Comparison of ENCODE assay signal across 15 cellular contexts in the genomic region with DNA sequence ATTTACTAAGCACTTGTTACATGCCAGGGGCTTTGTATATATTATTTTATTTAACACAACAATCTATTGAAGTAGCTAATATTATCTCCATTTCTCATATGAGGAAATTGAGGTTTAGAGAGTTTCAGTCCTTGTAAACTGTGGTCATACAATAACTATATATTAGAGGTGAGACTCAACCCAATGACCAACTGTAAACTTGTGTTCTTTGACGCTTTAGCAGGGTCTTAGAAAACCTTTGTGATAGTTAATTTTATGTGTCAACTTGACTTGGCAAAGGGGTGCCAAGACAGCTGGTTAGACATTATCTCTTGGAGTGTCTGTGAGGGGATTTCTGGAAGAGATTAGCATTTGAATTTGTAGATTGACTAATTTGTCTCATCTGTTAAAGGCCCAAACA.
A peak's percentile ranks its signal among the peaks of the same experiment; 100 is the strongest.
DNase-seq lines count a peak whose midpoint lies in the region; ATAC-seq and TF ChIP-seq lines count a peak whose summit lies in the region.
"Had no signal": no experiment of that assay in that cellular context is flagged by ENCODE, and none has a peak within 500 bp of the region (broad histone marks: within the 10 kb centered on the region; RNA-seq: fewer than 3 reads in every experiment).

No MANE protein-coding gene starts in this region.

- H3K27ac ChIP-seq in upper lobe of left lung, result no peak overlapping the region
- H3K27ac ChIP-seq: VCaP had no signal

- no peak for DNase-seq in central memory CD8-positive, alpha-beta T cell (ENCODE audit: low spot score in 2 of 2)
- no peak for DNase-seq in activated CD4-positive, alpha-beta T cell treated with anti-CD3 and anti-CD28 coated beads, Interleukin-2, amount 10 ng/mL, durations not matched to agents 24 days and 14 days
- DNase-seq in activated T-cell treated with anti-CD3 and anti-CD28 coated beads for 4 hours (no peak), upper lobe of left lung (no peak)
- DNase-seq: activated gamma-delta T cell; central memory CD4-positive, alpha-beta T cell; islet precursor cell; NCI-H1694 treated with DMSO at 0.1 percent for 48 hours; PC-3; spleen; stimulated activated naive CD4-positive, alpha-beta T cell had no signal

- H3K27me3 Mint-ChIP-seq in central memory CD8-positive, alpha-beta T cell, result no peaks in the 10 kb centered on the region
- H3K27me3 Mint-ChIP-seq in activated CD4-positive, alpha-beta T cell treated with anti-CD3 and anti-CD28 coated beads, Interleukin-2, amount 10 ng/mL, durations not matched to agents 24 days and 14 days, result no peaks in the 10 kb centered on the region

- H3K9me3 Mint-ChIP-seq in central memory CD8-positive, alpha-beta T cell, result peaks cover 23% of the 10 kb centered on the region
- H3K9me3 Mint-ChIP-seq in activated CD4-positive, alpha-beta T cell treated with anti-CD3 and anti-CD28 coated beads, Interleukin-2, amount 10 ng/mL, durations not matched to agents 24 days and 14 days, result peaks cover 37% of the 10 kb centered on the region

- no peaks in the 10 kb centered on the region for H3K36me3 Mint-ChIP-seq in central memory CD8-positive, alpha-beta T cell (ENCODE audit: insufficient read depth)
- peaks cover 52% of the 10 kb centered on the region for H3K36me3 Mint-ChIP-seq in activated CD4-positive, alpha-beta T cell treated with anti-CD3 and anti-CD28 coated beads, Interleukin-2, amount 10 ng/mL, durations not matched to agents 24 days and 14 days (ENCODE audit: low read depth)

- ATAC-seq in GM18870 (IDR thresholded peaks at IDR 0.05; ENCODE audit: unreplicated experiment), result peak; percentile 82
- ATAC-seq in GM21528 (IDR thresholded peaks at IDR 0.05; ENCODE audit: low FRiP score, unreplicated experiment), result peak; percentile 88
- peak; percentile 68 for ATAC-seq in HG03097 (IDR thresholded peaks at IDR 0.05; ENCODE audit: low FRiP score, unreplicated experiment)
- no peak for ATAC-seq in central memory CD8-positive, alpha-beta T cell (replicated peaks; ENCODE audit: extremely low read depth, poor library complexity, severe bottlenecking)
- no peak for ATAC-seq in upper lobe of left lung (ENCODE audit: low FRiP score in 2 of 2)
- ATAC-seq: PC-3 had no signal

- intact Hi-C loops in activated CD4-positive, alpha-beta T cell treated with anti-CD3 and anti-CD28 coated beads, Interleukin-2, amount 10 ng/mL, durations not matched to agents 24 days and 14 days (cut with micrococcal nuclease), result loop anchor here (5.0 kb wide), 1 partner anchor 264 kb away; no protein-coding TSS in a partner anchor

- H3K36me3 ChIP-seq in upper lobe of left lung, result no peaks in the 10 kb centered on the region

- H3K27me3 ChIP-seq in upper lobe of left lung, result no peaks in the 10 kb centered on the region
- H3K27me3 ChIP-seq: spleen had no signal

- WGBS in upper lobe of left lung, 2 donors, result 82 to 88% methylated on average over 1 of the region's 1 CpG

- H3K4me3 Mint-ChIP-seq in central memory CD8-positive, alpha-beta T cell, result no peak overlapping the region
- H3K4me3 Mint-ChIP-seq in activated CD4-positive, alpha-beta T cell treated with anti-CD3 and anti-CD28 coated beads, Interleukin-2, amount 10 ng/mL, durations not matched to agents 24 days and 14 days, result no peak overlapping the region

- H3K27ac Mint-ChIP-seq in central memory CD8-positive, alpha-beta T cell (ENCODE audit: low read depth), result peak overlapping the region; percentile 53
- no peak overlapping the region for H3K27ac Mint-ChIP-seq in activated CD4-positive, alpha-beta T cell treated with anti-CD3 and anti-CD28 coated beads, Interleukin-2, amount 10 ng/mL, durations not matched to agents 24 days and 14 days

- peaks cover 38% of the 10 kb centered on the region for H3K4me1 Mint-ChIP-seq in central memory CD8-positive, alpha-beta T cell
- peaks cover 29% of the 10 kb centered on the region for H3K4me1 Mint-ChIP-seq in activated CD4-positive, alpha-beta T cell treated with anti-CD3 and anti-CD28 coated beads, Interleukin-2, amount 10 ng/mL, durations not matched to agents 24 days and 14 days

- no peak for TF ChIP-seq CTCF in upper lobe of left lung (IDR thresholded peaks at IDR 0.05)

- H3K9me3 ChIP-seq in upper lobe of left lung, result peaks cover 0 to 4% (median 0%) of the 10 kb centered on the region in 4 donors

- H3K4me1 ChIP-seq in upper lobe of left lung, result no peaks in the 10 kb centered on the region
- H3K4me1 ChIP-seq: spleen had no signal

- no peak overlapping the region for H3K4me3 ChIP-seq in upper lobe of left lung
- H3K4me3 ChIP-seq: spleen had no signal

- TF ChIP-seq POLR2A in upper lobe of left lung (IDR thresholded peaks at IDR 0.05), result no peak

- TF ChIP-seq EP300 in upper lobe of left lung (IDR thresholded peaks at IDR 0.05), result no peak

Comparison
In these comparisons a context has a peak if more than half of its experiments do, and no peak if none do; other contexts are left out.
1. ATAC-seq: peak in GM18870 (single experiment), GM21528 (single experiment) and HG03097 (single experiment); none in central memory CD8-positive, alpha-beta T cell (single experiment) and upper lobe of left lung (0 of 2).